In the genomic region with DNA sequence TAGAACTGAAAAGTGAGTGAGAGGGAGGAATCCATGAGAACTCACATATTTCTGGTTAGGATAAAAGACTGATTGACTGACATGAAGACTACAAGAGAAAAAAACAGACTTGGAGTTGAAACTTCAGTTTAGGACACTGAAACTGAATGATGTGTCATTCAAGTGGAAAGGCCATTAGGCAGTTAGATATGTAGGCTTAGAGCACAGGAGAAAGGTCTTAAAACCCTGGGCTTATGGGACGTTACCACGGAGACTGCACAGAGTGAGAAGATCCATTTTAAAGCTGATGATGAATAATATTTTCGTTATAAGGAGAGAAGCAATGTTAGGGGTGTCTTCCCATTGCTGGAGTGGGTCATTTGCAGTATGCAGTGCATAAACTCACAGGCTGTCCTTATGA, we compare ENCODE assay signal across 10 cellular contexts.
DNase-seq lines count a peak whose midpoint lies in the region; ATAC-seq and TF ChIP-seq lines count a peak whose summit lies in the region.
"Had no signal": no experiment of that assay in that cellular context is flagged by ENCODE, and none has a peak within 500 bp of the region (broad histone marks: within the 10 kb centered on the region; RNA-seq: fewer than 3 reads in every experiment).

No MANE protein-coding gene starts in this region.

- H2AFZ ChIP-seq in PC-9, result no peak overlapping the region

- TF ChIP-seq POLR2A in spleen (IDR thresholded peaks at IDR 0.05), result no peak

- H3K4me3 ChIP-seq in PC-9 (no peak overlapping the region), spleen (no peak overlapping the region), left ventricle myocardium inferior (no peak overlapping the region)
- H3K4me3 ChIP-seq: lung had no signal

- no peak overlapping the region for H3K4me3 Mint-ChIP-seq in activated CD8-positive, alpha-beta memory T cell treated with anti-CD3 and anti-CD28 coated beads, Interleukin-2, amount 10 ng/mL, durations not matched to agents 7 days and 5 days

- peaks cover 95% of the 10 kb centered on the region for H3K79me2 ChIP-seq in PC-9 (ENCODE audit: low read depth)

- H3K27me3 ChIP-seq in PC-9 (ENCODE audit: insufficient read depth, low read depth) (no peaks in the 10 kb centered on the region), spleen (replicated peaks in 1 of 7) (no peaks in the 10 kb centered on the region), left ventricle myocardium inferior (ENCODE audit: low read depth) (no peaks in the 10 kb centered on the region)

- peak; percentile 30 for ATAC-seq in activated CD8-positive, alpha-beta memory T cell treated with anti-CD3 and anti-CD28 coated beads, Interleukin-2, amount 10 ng/mL, durations not matched to agents 7 days and 5 days
- peak; percentile 21 for ATAC-seq in esophagus mucosa
- peak; percentile 67 for ATAC-seq in stimulated activated naive CD8-positive, alpha-beta T cell treated with anti-CD3 and anti-CD28 coated beads, Interleukin-15, Interleukin-2, amounts not matched to agents 100 U/mL and 50 U/mL, for 24 hours

- no peak for TF ChIP-seq CTCF in PC-9 (conservative IDR thresholded peaks at IDR 0.05)
- TF ChIP-seq CTCF in spleen (IDR thresholded peaks at IDR 0.05 in 8 of 11, conservative IDR thresholded peaks at IDR 0.05 in 3 of 11), result no peak
- no peak for TF ChIP-seq CTCF in left ventricle myocardium inferior (IDR thresholded peaks at IDR 0.05; ENCODE audit: borderline replicate concordance)

- peaks cover 33% of the 10 kb centered on the region for H3K4me1 Mint-ChIP-seq in activated CD8-positive, alpha-beta memory T cell treated with anti-CD3 and anti-CD28 coated beads, Interleukin-2, amount 10 ng/mL, durations not matched to agents 7 days and 5 days

- H3K4me2 ChIP-seq in PC-9, result peak overlapping the region; percentile 46

- peaks cover 23% of the 10 kb centered on the region for H3K36me3 Mint-ChIP-seq in activated CD8-positive, alpha-beta memory T cell treated with anti-CD3 and anti-CD28 coated beads, Interleukin-2, amount 10 ng/mL, durations not matched to agents 7 days and 5 days

- POLR2A ChIA-PET in PC-9 (lab: Charles Lee; ENCODE audit: unreplicated experiment), result interaction anchor here (0.6 kb wide), 1 partner anchor 63 kb away, joined by 3 read pairs; no protein-coding TSS in a partner anchor

- H3K9me2 ChIP-seq in PC-9 (ENCODE audit: insufficient read depth), result no peaks in the 10 kb centered on the region

- H3K27ac ChIP-seq in PC-9, result peak overlapping the region; percentile 78
- H3K27ac ChIP-seq in spleen, result peak overlapping the region in 1 of 8 donors; percentile 8
- no peak overlapping the region for H3K27ac ChIP-seq in left ventricle myocardium inferior (replicated peaks)

- H3K9me3 ChIP-seq in PC-9 (ENCODE audit: insufficient read depth, low read depth), result no peaks in the 10 kb centered on the region
- H3K9me3 ChIP-seq in spleen, result no peaks in the 10 kb centered on the region
- H3K9me3 ChIP-seq in left ventricle myocardium inferior (replicated peaks), result no peaks in the 10 kb centered on the region

- no peaks in the 10 kb centered on the region for H3K36me3 ChIP-seq in PC-9 (ENCODE audit: low read depth)
- peaks cover 0 to 7% (median 0%) of the 10 kb centered on the region in 6 donors for H3K36me3 ChIP-seq in spleen
- no peaks in the 10 kb centered on the region for H3K36me3 ChIP-seq in left ventricle myocardium inferior

- no peaks in the 10 kb centered on the region for H4K20me1 ChIP-seq in PC-9 (ENCODE audit: insufficient read depth)

- CTCF ChIA-PET in activated CD8-positive, alpha-beta memory T cell treated with anti-CD3 and anti-CD28 coated beads, Interleukin-2, amount 10 ng/mL, durations not matched to agents 7 days and 5 days (lab: Charles Lee), result interaction anchor here (2.0 kb wide), 1 partner anchor 64 kb away, joined by 4 read pairs; the partner anchor contains the start of gene MAML2
- CTCF ChIA-PET in PC-9 (lab: Charles Lee), result no interaction called here

- intact Hi-C loops in PC-9 (cut with micrococcal nuclease; ENCODE audit: unreplicated experiment) (no loop called here), spleen (cut with DNase I; ENCODE audit: low total_unique reads) (loop anchor here (10.0 kb wide), 1 partner anchor 56 kb away; no protein-coding TSS in a partner anchor), left ventricle myocardium inferior (cut with micrococcal nuclease) (no loop called here)

- no peaks in the 10 kb centered on the region for H3K9me3 Mint-ChIP-seq in activated CD8-positive, alpha-beta memory T cell treated with anti-CD3 and anti-CD28 coated beads, Interleukin-2, amount 10 ng/mL, durations not matched to agents 7 days and 5 days (ENCODE audit: low read depth)

- H3F3A ChIP-seq in PC-9 (ENCODE audit: insufficient read depth, low read depth), result peaks cover 34% of the 10 kb centered on the region

- DNase-seq in activated CD8-positive, alpha-beta memory T cell treated with anti-CD3 and anti-CD28 coated beads, Interleukin-2, amount 10 ng/mL, durations not matched to agents 7 days and 5 days, result no peak
- DNase-seq in activated CD8-positive, alpha-beta memory T cell treated with anti-CD3 and anti-CD28 coated beads for 24 hours, result no peak
- DNase-seq in PC-9 (peak in 1 of 2 experiments; percentile 43), spleen (no peak), HuH-7 (ENCODE audit: low spot score) (no peak), left ventricle myocardium inferior (no peak)
- no peak for DNase-seq in stimulated activated naive CD8-positive, alpha-beta T cell treated with anti-CD3 and anti-CD28 coated beads, Interleukin-15, Interleukin-2, amounts not matched to agents 100 U/mL and 50 U/mL, for 24 hours
- DNase-seq: NCI-H1694 had no signal

- no TSS peak for BruUV-seq in PC-9 (replicated peaks; lab: Mats Ljungman, UMichigan)

- H3K27ac Mint-ChIP-seq in activated CD8-positive, alpha-beta memory T cell treated with anti-CD3 and anti-CD28 coated beads, Interleukin-2, amount 10 ng/mL, durations not matched to agents 7 days and 5 days, result no peak overlapping the region

- H3K4me1 ChIP-seq in PC-9 (replicated peaks; ENCODE audit: insufficient read depth), result peaks cover 59% of the 10 kb centered on the region
- H3K4me1 ChIP-seq in spleen, result peaks cover 8 to 76% (median 41%) of the 10 kb centered on the region in 6 donors
- H3K4me1 ChIP-seq in left ventricle myocardium inferior, result peaks cover 13% of the 10 kb centered on the region

- no peaks in the 10 kb centered on the region for H3K27me3 Mint-ChIP-seq in activated CD8-positive, alpha-beta memory T cell treated with anti-CD3 and anti-CD28 coated beads, Interleukin-2, amount 10 ng/mL, durations not matched to agents 7 days and 5 days

- WGBS in spleen, 5 donors, result 78 to 94% (median 87%) methylated on average over 3 of the region's 3 CpGs
